ENCODE assay signal across 22 cellular contexts in genomic region chr1:158040323-158040722, GRCh38. TPM values are rescaled to one million over a fixed set of nuclear protein-coding genes. Genes with fewer than 3 reads are reported as not detected.
"Had no signal": no experiment of that assay in that cellular context is flagged by ENCODE, and none has a peak within 500 bp of the region (broad histone marks: within the 10 kb centered on the region; RNA-seq: fewer than 3 reads in every experiment).

No MANE protein-coding gene starts in this region.

- DNase-seq: effector CD4-positive, alpha-beta T cell; foreskin melanocyte; head of caudate nucleus; kidney; left cardiac atrium; left ventricle myocardium inferior; lower lobe of right lung; naive thymus-derived CD8-positive, alpha-beta T cell; nucleus accumbens; ovary; right cardiac atrium; stimulated activated CD4-positive, alpha-beta T cell treated with anti-CD3 and anti-CD28 coated beads, Interleukin-4, amount 100 ng/mL, for 1 hour; stimulated activated naive B cell treated with anti-CD40 and anti-IgM and Interleukin-4, amounts not matched to agents 10 μg/mL and 1 μg/mL and 100 μg/mL, for 72 hours; stomach; substantia nigra; transverse colon had no signal

- H3K27me3 ChIP-seq: hepatocyte, ovary, transverse colon had no signal

- H3K4me3 ChIP-seq: coronary artery, hepatocyte, left ventricle myocardium inferior, lower lobe of right lung, ovary, stomach, thoracic aorta, transverse colon had no signal

- H3K4me1 Mint-ChIP-seq: memory B cell had no signal

- H2AFZ ChIP-seq: hepatocyte had no signal

- H3K36me3 ChIP-seq: left ventricle myocardium inferior, lower lobe of right lung, ovary, stomach, thoracic aorta, transverse colon had no signal

- H3K9me3 ChIP-seq: left ventricle myocardium inferior, lower lobe of right lung, ovary, stomach, thoracic aorta, transverse colon had no signal

- H3K27me3 Mint-ChIP-seq: progenitor cell of endocrine pancreas had no signal

- H3K4me3 Mint-ChIP-seq: memory B cell; naive thymus-derived CD8-positive, alpha-beta T cell; neural crest cell; stimulated activated naive B cell treated with anti-CD40 and anti-IgM and Interleukin-4, amounts not matched to agents 10 μg/mL and 1 μg/mL and 100 μg/mL, for 72 hours had no signal

- H3K9me3 Mint-ChIP-seq: memory B cell; naive thymus-derived CD8-positive, alpha-beta T cell; stimulated activated naive B cell treated with anti-CD40 and anti-IgM and Interleukin-4, amounts not matched to agents 10 μg/mL and 1 μg/mL and 100 μg/mL, for 72 hours had no signal

- H3K27ac ChIP-seq: coronary artery, hepatocyte, left ventricle myocardium inferior, lower lobe of right lung, ovary, stomach, thoracic aorta, transverse colon had no signal

- ATAC-seq: left cardiac atrium; lower lobe of right lung; naive thymus-derived CD8-positive, alpha-beta T cell; right cardiac atrium; stimulated activated naive B cell treated with anti-CD40 and anti-IgM and Interleukin-4, amounts not matched to agents 10 μg/mL and 1 μg/mL and 100 μg/mL, for 72 hours had no signal

- H3K4me2 ChIP-seq: hepatocyte had no signal

- H3K36me3 Mint-ChIP-seq: memory B cell; naive thymus-derived CD8-positive, alpha-beta T cell; stimulated activated naive B cell treated with anti-CD40 and anti-IgM and Interleukin-4, amounts not matched to agents 10 μg/mL and 1 μg/mL and 100 μg/mL, for 72 hours had no signal

- H3K27ac Mint-ChIP-seq: memory B cell; naive thymus-derived CD8-positive, alpha-beta T cell; progenitor cell of endocrine pancreas; stimulated activated naive B cell treated with anti-CD40 and anti-IgM and Interleukin-4, amounts not matched to agents 10 μg/mL and 1 μg/mL and 100 μg/mL, for 72 hours had no signal

RNA-seq across cellular contexts. Expression of gene KIRREL1, which starts 46.9 kb away (rescaled TPM):
- total RNA-seq: naive thymus-derived CD8-positive, alpha-beta T cell had no signal
